ENCODE assay signal across 8 cellular contexts in genomic region chr14:72894623-72895378, GRCh38. TPM values are rescaled to one million over a fixed set of nuclear protein-coding genes. Genes with fewer than 3 reads are reported as not detected.
A peak's percentile ranks its signal among the peaks of the same experiment; 100 is the strongest.
DNase-seq lines count a peak whose midpoint lies in the region; ATAC-seq, FAIRE-seq and TF ChIP-seq lines count a peak whose summit lies in the region.

No MANE protein-coding gene starts in this region.

- intact Hi-C loops in left lung (cut with DNase I), result no loop called here

- no peak for TF ChIP-seq EP300 in suprapubic skin (IDR thresholded peaks at IDR 0.05)

- H3K36me3 ChIP-seq in bronchial epithelial cell (ENCODE audit: control insufficient read depth, insufficient read depth, low read length), result no peaks in the 10 kb centered on the region
- no peaks in the 10 kb centered on the region for H3K36me3 ChIP-seq in left lung
- no peaks in the 10 kb centered on the region for H3K36me3 ChIP-seq in suprapubic skin

- H3K4me1 ChIP-seq in left lung, result peaks cover 0 to 32% of the 10 kb centered on the region in 2 donors
- peaks cover 35% of the 10 kb centered on the region for H3K4me1 ChIP-seq in suprapubic skin

- H3K27ac ChIP-seq in left lung, result no peak overlapping the region
- no peak overlapping the region for H3K27ac ChIP-seq in suprapubic skin

- H3K4me3 ChIP-seq in bronchial epithelial cell (ENCODE audit: low read depth, low read length) (peak overlapping the region; percentile 60), left lung (peak overlapping the region; percentile 71 to 75), suprapubic skin (peak overlapping the region; percentile 92)

- peak; percentile 77 for DNase-seq in ELF-1 (ENCODE audit: low read depth, low spot score)
- DNase-seq in NCI-H82 treated with DMSO at 0.1 percent for 48 hours (lab: John Stamatoyannopoulos, UW; ENCODE audit: unreplicated experiment), result peak; percentile 69
- peak; percentile 43 for DNase-seq in bronchial epithelial cell (ENCODE audit: low read depth)
- DNase-seq in left lung, result no peak
- no peak for DNase-seq in suprapubic skin (ENCODE audit: low spot score in 2 of 2)
- DNase-seq in stimulated activated naive CD4-positive, alpha-beta T cell treated with Interleukin-2 at 50 U/mL for 16 hours (lab: John Stamatoyannopoulos, UW), result no peak

- FAIRE-seq in bronchial epithelial cell (lab: Jason Lieb, UNC), result no peak

- H3K27me3 ChIP-seq in bronchial epithelial cell (ENCODE audit: control insufficient read depth, insufficient read depth, low read length) (peaks cover 13% of the 10 kb centered on the region), left lung (peaks cover 37 to 84% of the 10 kb centered on the region in 2 donors), suprapubic skin (peaks cover 40% of the 10 kb centered on the region)

- ATAC-seq in left lung (peak; percentile 58), HG03025 (IDR thresholded peaks at IDR 0.05; ENCODE audit: low FRiP score, unreplicated experiment) (no peak), HG02973 (IDR thresholded peaks at IDR 0.05; ENCODE audit: unreplicated experiment) (no peak)

- TF ChIP-seq CTCF in bronchial epithelial cell (IDR thresholded peaks at IDR 0.05; ENCODE audit: insufficient read depth, low read length, severe bottlenecking) (no peak), left lung (IDR thresholded peaks at IDR 0.05) (no peak), suprapubic skin (IDR thresholded peaks at IDR 0.05) (no peak)

- 4% methylated on average over 24 of the region's 25 CpGs for WGBS in suprapubic skin

- H3K9me3 ChIP-seq in left lung, result no peaks in the 10 kb centered on the region
- no peaks in the 10 kb centered on the region for H3K9me3 ChIP-seq in suprapubic skin

- TF ChIP-seq POLR2A in suprapubic skin (IDR thresholded peaks at IDR 0.05), result no peak

RNA-seq across cellular contexts. Expression of gene DPF3, which starts 0.9 kb away (rescaled TPM):
- total RNA-seq in bronchial epithelial cell (0.13 TPM in 1 of 2 replicates, not detected in the other), left lung (1 to 10 TPM; 1.4 to 1.7 TPM), suprapubic skin (1 to 10 TPM in 2 of 4 donors, under 1 TPM in 2; 0.39 to 3.4 (median 1.6) TPM)

RNA-seq across cellular contexts. Expression of gene DCAF4, which starts 31.5 kb away (rescaled TPM):
- total RNA-seq in bronchial epithelial cell, result 8.7 and 14.0 TPM in 2 replicates
- 10 to 100 TPM; 11.8 to 12.3 TPM for total RNA-seq in left lung
- 10 to 100 TPM; 52.0 to 64.7 (median 55.3) TPM for total RNA-seq in suprapubic skin

Comparison
In these comparisons a context has a peak if more than half of its experiments do, and no peak if none do; other contexts are left out.
1. DNase-seq: peak in ELF-1 (single experiment), NCI-H82 treated with DMSO at 0.1 percent for 48 hours (single experiment) and bronchial epithelial cell (single experiment); none in left lung (0 of 2), suprapubic skin (0 of 2) and stimulated activated naive CD4-positive, alpha-beta T cell treated with Interleukin-2 at 50 U/mL for 16 hours (single experiment).
2. Peak in every context shown above with its lines, with median percentiles within 50 percentile points of each other: H3K4me3 ChIP-seq.